ENCODE assay signal across 8 cellular contexts in genomic region chr1:93615201-93616150, GRCh38.
DNase-seq lines count a peak whose midpoint lies in the region; ATAC-seq and TF ChIP-seq lines count a peak whose summit lies in the region.

No MANE protein-coding gene starts in this region.

- TF ChIP-seq CTCF in hepatocyte (IDR thresholded peaks at IDR 0.05; ENCODE audit: poor library complexity): no peak

- no peaks in the 10 kb centered on the region for H3K9me3 Mint-ChIP-seq in activated CD8-positive, alpha-beta memory T cell treated with anti-CD3 and anti-CD28 coated beads, Interleukin-2, amount 10 ng/mL, durations not matched to agents 7 days and 5 days (ENCODE audit: low read depth)

- no peak overlapping the region for H2AFZ ChIP-seq in hepatocyte

- no peaks in the 10 kb centered on the region for H4K20me1 ChIP-seq in hepatocyte (ENCODE audit: insufficient read depth, poor library complexity, severe bottlenecking)

- H3K27ac Mint-ChIP-seq in activated CD8-positive, alpha-beta memory T cell treated with anti-CD3 and anti-CD28 coated beads, Interleukin-2, amount 10 ng/mL, durations not matched to agents 7 days and 5 days: peak overlapping the region; percentile 70

- ATAC-seq in GM21360 (IDR thresholded peaks at IDR 0.05; ENCODE audit: unreplicated experiment) (peak; percentile 81), HG03520 (IDR thresholded peaks at IDR 0.05; ENCODE audit: unreplicated experiment) (peak; percentile 63)
- peak; percentile 72 for ATAC-seq in activated CD8-positive, alpha-beta memory T cell treated with anti-CD3 and anti-CD28 coated beads, Interleukin-2, amount 10 ng/mL, durations not matched to agents 7 days and 5 days

- 57% methylated on average over 20 of the region's 20 CpGs for WGBS in hepatocyte (ENCODE audit: low lambda C conversion rate, missing lambda C conversion rate)

- H3K4me3 Mint-ChIP-seq in activated CD8-positive, alpha-beta memory T cell treated with anti-CD3 and anti-CD28 coated beads, Interleukin-2, amount 10 ng/mL, durations not matched to agents 7 days and 5 days: peak overlapping the region; percentile 41

- H3K4me1 ChIP-seq in hepatocyte (ENCODE audit: insufficient read depth): peaks cover 67% of the 10 kb centered on the region

- no peaks in the 10 kb centered on the region for H3K36me3 ChIP-seq in hepatocyte (replicated peaks; ENCODE audit: insufficient read depth, low read depth)

- no peaks in the 10 kb centered on the region for H3K9me2 ChIP-seq in hepatocyte (replicated peaks; ENCODE audit: insufficient read depth)

- H3K36me3 Mint-ChIP-seq in activated CD8-positive, alpha-beta memory T cell treated with anti-CD3 and anti-CD28 coated beads, Interleukin-2, amount 10 ng/mL, durations not matched to agents 7 days and 5 days: no peaks in the 10 kb centered on the region

- no peaks in the 10 kb centered on the region for H3K9me3 ChIP-seq in hepatocyte (ENCODE audit: low read depth)

- peaks cover 61% of the 10 kb centered on the region for H3K79me2 ChIP-seq in hepatocyte

- peaks cover 22% of the 10 kb centered on the region for H3K4me1 Mint-ChIP-seq in activated CD8-positive, alpha-beta memory T cell treated with anti-CD3 and anti-CD28 coated beads, Interleukin-2, amount 10 ng/mL, durations not matched to agents 7 days and 5 days

- H3K4me2 ChIP-seq in hepatocyte: no peak overlapping the region

- peak overlapping the region; percentile 94 for H3K27ac ChIP-seq in hepatocyte

- no peak overlapping the region for H3K4me3 ChIP-seq in hepatocyte

- CTCF ChIA-PET in activated CD8-positive, alpha-beta memory T cell treated with anti-CD3 and anti-CD28 coated beads, Interleukin-2, amount 10 ng/mL, durations not matched to agents 7 days and 5 days (lab: Charles Lee): interaction anchor here (1.8 to 2.4 kb wide), 2 partner anchors 13 to 311 kb away, joined by 7 to 12 read pairs; no protein-coding TSS in a partner anchor

- DNase-seq in Daoy (ENCODE audit: low read depth) (peak; percentile 81), hepatocyte (ENCODE audit: low spot score) (peak; percentile 40), NCI-H510A (lab: John Stamatoyannopoulos, UW) (no peak), SKM-1 (lab: John Stamatoyannopoulos, UW; ENCODE audit: unreplicated experiment) (no peak)
- DNase-seq in activated CD8-positive, alpha-beta memory T cell treated with anti-CD3 and anti-CD28 coated beads, Interleukin-2, amount 10 ng/mL, durations not matched to agents 7 days and 5 days: peak; percentile 67
- peak; percentile 56 to 63 for DNase-seq in stimulated activated CD8-positive, alpha-beta memory T cell treated with anti-CD3 and anti-CD28 coated beads, Interleukin-7, amount 100 ng/mL, for 48 hours (ENCODE audit: extremely low read depth in 1 of 2, low read depth in 1 of 2)

- H3K27me3 ChIP-seq in hepatocyte: no peaks in the 10 kb centered on the region

- H3K27me3 Mint-ChIP-seq in activated CD8-positive, alpha-beta memory T cell treated with anti-CD3 and anti-CD28 coated beads, Interleukin-2, amount 10 ng/mL, durations not matched to agents 7 days and 5 days: peaks cover 53% of the 10 kb centered on the region

Comparison
In these comparisons a context has a peak if more than half of its experiments do, and no peak if none do; other contexts are left out.
1. DNase-seq: peak in Daoy (single experiment), activated CD8-positive, alpha-beta memory T cell treated with anti-CD3 and anti-CD28 coated beads, Interleukin-2, amount 10 ng/mL, durations not matched to agents 7 days and 5 days (single experiment), hepatocyte (single experiment) and stimulated activated CD8-positive, alpha-beta memory T cell treated with anti-CD3 and anti-CD28 coated beads, Interleukin-7, amount 100 ng/mL, for 48 hours (2 of 2); none in NCI-H510A (single experiment) and SKM-1 (single experiment).
2. Peak in every context shown above with its lines, with median percentiles within 50 percentile points of each other: ATAC-seq.